In the genomic region with DNA sequence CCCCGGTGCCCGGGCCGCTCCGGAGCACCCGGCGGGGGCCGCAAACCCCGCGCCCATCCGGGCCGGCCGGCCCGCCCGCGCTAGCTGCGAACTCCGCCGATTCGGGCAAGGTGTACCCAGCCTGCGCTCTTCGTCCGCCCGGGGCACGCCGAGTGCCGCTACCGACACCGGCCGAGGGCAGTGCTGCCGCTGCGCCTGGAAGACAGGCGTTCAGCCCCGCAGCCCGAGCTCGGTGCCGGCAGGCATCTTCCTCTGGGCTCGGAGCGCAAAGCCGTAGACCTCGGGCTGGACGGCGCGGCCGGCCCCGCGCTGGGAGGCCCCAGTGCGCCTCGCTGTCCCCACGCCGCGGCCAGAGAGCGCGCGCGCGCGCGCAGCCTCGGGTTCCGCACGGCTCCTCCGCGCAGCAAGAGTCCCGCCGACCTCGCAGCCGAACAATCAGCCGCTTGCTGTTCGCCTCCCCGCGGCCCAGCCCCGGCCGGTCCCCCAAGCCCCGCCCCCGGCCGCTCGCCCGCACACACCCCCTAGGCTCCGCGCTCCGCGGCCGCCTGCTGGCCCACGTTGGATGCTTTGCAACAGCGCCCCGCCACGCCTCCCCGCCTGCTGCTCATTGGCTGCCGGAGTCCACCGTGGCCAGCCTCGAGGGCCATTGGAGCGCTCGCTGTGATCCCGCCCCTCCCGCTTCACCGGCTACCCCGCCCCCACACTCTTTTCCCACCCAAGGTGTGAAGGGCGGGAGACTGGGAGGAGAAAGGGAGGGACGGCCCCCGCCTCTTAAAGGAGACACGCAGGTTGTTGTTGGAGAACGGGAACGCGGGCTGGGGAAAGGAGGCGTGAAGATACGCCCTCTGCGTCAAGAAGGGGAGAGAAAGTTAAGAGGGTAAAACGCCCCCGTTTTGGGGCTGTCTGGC, we compare ENCODE assay signal across 8 cellular contexts. TPM values are rescaled to one million over a fixed set of nuclear protein-coding genes. Genes with fewer than 3 reads are reported as not detected.
DNase-seq lines count a peak whose midpoint lies in the region; ATAC-seq and TF ChIP-seq lines count a peak whose summit lies in the region.

A gene with protein sequence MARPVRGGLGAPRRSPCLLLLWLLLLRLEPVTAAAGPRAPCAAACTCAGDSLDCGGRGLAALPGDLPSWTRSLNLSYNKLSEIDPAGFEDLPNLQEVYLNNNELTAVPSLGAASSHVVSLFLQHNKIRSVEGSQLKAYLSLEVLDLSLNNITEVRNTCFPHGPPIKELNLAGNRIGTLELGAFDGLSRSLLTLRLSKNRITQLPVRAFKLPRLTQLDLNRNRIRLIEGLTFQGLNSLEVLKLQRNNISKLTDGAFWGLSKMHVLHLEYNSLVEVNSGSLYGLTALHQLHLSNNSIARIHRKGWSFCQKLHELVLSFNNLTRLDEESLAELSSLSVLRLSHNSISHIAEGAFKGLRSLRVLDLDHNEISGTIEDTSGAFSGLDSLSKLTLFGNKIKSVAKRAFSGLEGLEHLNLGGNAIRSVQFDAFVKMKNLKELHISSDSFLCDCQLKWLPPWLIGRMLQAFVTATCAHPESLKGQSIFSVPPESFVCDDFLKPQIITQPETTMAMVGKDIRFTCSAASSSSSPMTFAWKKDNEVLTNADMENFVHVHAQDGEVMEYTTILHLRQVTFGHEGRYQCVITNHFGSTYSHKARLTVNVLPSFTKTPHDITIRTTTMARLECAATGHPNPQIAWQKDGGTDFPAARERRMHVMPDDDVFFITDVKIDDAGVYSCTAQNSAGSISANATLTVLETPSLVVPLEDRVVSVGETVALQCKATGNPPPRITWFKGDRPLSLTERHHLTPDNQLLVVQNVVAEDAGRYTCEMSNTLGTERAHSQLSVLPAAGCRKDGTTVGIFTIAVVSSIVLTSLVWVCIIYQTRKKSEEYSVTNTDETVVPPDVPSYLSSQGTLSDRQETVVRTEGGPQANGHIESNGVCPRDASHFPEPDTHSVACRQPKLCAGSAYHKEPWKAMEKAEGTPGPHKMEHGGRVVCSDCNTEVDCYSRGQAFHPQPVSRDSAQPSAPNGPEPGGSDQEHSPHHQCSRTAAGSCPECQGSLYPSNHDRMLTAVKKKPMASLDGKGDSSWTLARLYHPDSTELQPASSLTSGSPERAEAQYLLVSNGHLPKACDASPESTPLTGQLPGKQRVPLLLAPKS (minus strand): TSS at position 448 of the 908 bp plus-strand sequence. CDS start 615 bp downstream, outside the sequence.

- TF ChIP-seq CTCF in BE2C (IDR thresholded peaks at IDR 0.05; ENCODE audit: low read depth, low read length) (0 out of 2 replicates have a peak, but pooled peaks have one; percentile 1), left lung (IDR thresholded peaks at IDR 0.05) (peak; percentile 34 to 78)

- H3K36me3 ChIP-seq in BE2C (no peaks in the 10 kb centered on the region), left lung (no peaks in the 10 kb centered on the region)

- H3K4me1 ChIP-seq in BE2C (no peaks in the 10 kb centered on the region), left lung (peaks cover 5 to 32% of the 10 kb centered on the region in 2 donors)

- ATAC-seq in HG03457 (IDR thresholded peaks at IDR 0.05; ENCODE audit: unreplicated experiment) (peak; percentile 97), left lung (peak; percentile 95)

- peak within 1 kb of the TSS; percentile 87 to 88 for H3K27ac ChIP-seq in left lung

- H3K9me3 ChIP-seq in BE2C, result no peaks in the 10 kb centered on the region
- H3K9me3 ChIP-seq in left lung, result no peaks in the 10 kb centered on the region

- H3K27me3 ChIP-seq in BE2C (peaks cover 81% of the 10 kb centered on the region), left lung (no peaks in the 10 kb centered on the region)

- DNase-seq in BE2C, result peak; percentile 99
- peak; percentile 72 for DNase-seq in GM19240 (ENCODE audit: insufficient read length, low spot score)
- peak; percentile 85 to 97 for DNase-seq in NCI-H526 (lab: John Stamatoyannopoulos, UW)
- peak; percentile 95 to 98 for DNase-seq in activated CD4-positive, alpha-beta T cell treated with anti-CD3 and anti-CD28 coated beads, Interleukin-2, amount 50 U/mL, for 24 hours (ENCODE audit: low read depth in 1 of 2, low spot score in 1 of 2)
- DNase-seq in dedifferentiated amniotic fluid mesenchymal stem cell (ENCODE audit: extremely low spot score), result peak; percentile 96
- peak; percentile 99 to 100 for DNase-seq in left lung
- DNase-seq in stimulated activated CD4-positive, alpha-beta T cell treated with anti-CD3 and anti-CD28 coated beads, Interleukin-2, amount 100 ng/mL, for 4 hours (ENCODE audit: low read depth), result peak; percentile 98

- intact Hi-C loops in left lung (cut with DNase I), result no loop called here

- H3K4me3 ChIP-seq in BE2C (ENCODE audit: low read depth, low read length) (peak within 1 kb of the TSS; percentile 59), left lung (peak within 1 kb of the TSS; percentile 93 to 94)

RNA-seq across cellular contexts. Expression of the gene that starts here (rescaled TPM):
- 2.2 TPM for polyA plus RNA-seq in BE2C (2012; ENCODE audit: insufficient read depth, insufficient read length, low read depth)
- 10 to 100 TPM; 34.9 to 36.4 TPM for total RNA-seq in left lung

Comparison
In these comparisons a context has a peak if more than half of its experiments do, and no peak if none do; other contexts are left out.
1. Peak in every context shown above with its lines: DNase-seq, ATAC-seq, H3K4me3 ChIP-seq and H3K27ac ChIP-seq.